In the genomic region with DNA sequence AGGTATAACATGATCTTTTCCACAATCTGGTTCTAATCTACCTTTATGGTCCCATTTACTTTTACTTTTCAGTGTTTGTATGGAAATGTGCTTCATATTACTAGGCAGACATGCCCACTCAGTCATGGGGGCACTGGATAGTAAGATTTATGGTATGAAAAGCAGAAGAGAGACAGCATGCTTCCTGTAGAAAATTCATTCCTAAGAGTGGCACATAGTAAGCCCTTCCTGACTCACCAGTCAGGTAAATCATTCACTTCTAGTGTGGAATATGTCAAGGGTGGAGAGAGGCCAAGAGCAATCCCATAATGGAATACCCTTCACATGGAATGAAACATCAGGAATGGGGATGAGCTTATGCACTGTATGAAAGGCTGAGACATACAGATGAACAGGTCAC, we compare ENCODE assay signal across 23 cellular contexts. TPM values are rescaled to one million over a fixed set of nuclear protein-coding genes. Genes with fewer than 3 reads are reported as not detected.
A peak's percentile ranks its signal among the peaks of the same experiment; 100 is the strongest.
DNase-seq lines count a peak whose midpoint lies in the region; ATAC-seq, FAIRE-seq and TF ChIP-seq lines count a peak whose summit lies in the region.
"Had no signal": no experiment of that assay in that cellular context is flagged by ENCODE, and none has a peak within 500 bp of the region (broad histone marks: within the 10 kb centered on the region; RNA-seq: fewer than 3 reads in every experiment).

No MANE protein-coding gene starts in this region.

- peaks cover 48 to 56% of the 10 kb centered on the region in 2 donors for H3K27me3 Mint-ChIP-seq in natural killer cell treated with Interleukin-12 subunit alpha and Interleukin-12 subunit beta and Interleukin-15 and Interleukin-18, amount 100 ng/mL, for 72 hours
- peaks cover 15% of the 10 kb centered on the region for H3K27me3 Mint-ChIP-seq in activated T-cell treated with anti-CD3 and anti-CD28 coated beads, Interleukin-2, amount 50 U/mL, for 4 hours (ENCODE audit: low read depth)

- no peaks in the 10 kb centered on the region for H3K9me3 ChIP-seq in IMR-90 (ENCODE audit: control insufficient read depth, insufficient read depth, low read length)
- no peaks in the 10 kb centered on the region for H3K9me3 ChIP-seq in endothelial cell of umbilical vein (replicated peaks; ENCODE audit: control insufficient read depth, insufficient read depth, low read length)
- H3K9me3 ChIP-seq in right lobe of liver: no peaks in the 10 kb centered on the region
- H3K9me3 ChIP-seq: ascending aorta, Peyer's patch, right atrium auricular region, upper lobe of left lung had no signal

- H3K27ac Mint-ChIP-seq in natural killer cell treated with Interleukin-12 subunit alpha and Interleukin-12 subunit beta and Interleukin-15 and Interleukin-18, amount 100 ng/mL, for 72 hours: no peak overlapping the region
- H3K27ac Mint-ChIP-seq: CD8-positive, alpha-beta memory T cell; neural progenitor cell; stimulated activated naive CD8-positive, alpha-beta T cell treated with anti-CD3 and anti-CD28 coated beads, Interleukin-15, amount 100 ng/mL, for 72 hours had no signal

- H3K56ac ChIP-seq in IMR-90 (ENCODE audit: extremely low read depth, insufficient read depth, low read length): no peak overlapping the region

- CTCF ChIA-PET in IMR-90 (lab: Yijun Ruan, JAX) (no interaction called here), endothelial cell of umbilical vein (lab: Charles Lee) (no interaction called here)

- in situ Hi-C loops in Caki2 (cut with HindIII; ENCODE audit: low pct_unique_long_range_greater_than_20kb, low sequenced_read_pairs) (no loop called here), IMR-90 (cut with MboI; ENCODE audit: low sequenced_read_pairs) (no loop called here)

- H4K20me1 ChIP-seq in IMR-90 (ENCODE audit: insufficient read depth, low read length) (no peaks in the 10 kb centered on the region), endothelial cell of umbilical vein (replicated peaks; ENCODE audit: control insufficient read depth, extremely low read depth, insufficient read depth, low read length) (no peaks in the 10 kb centered on the region)

- POLR2A ChIA-PET in IMR-90 (lab: Charles Lee; ENCODE audit: unreplicated experiment): no interaction called here
- POLR2A ChIA-PET in endothelial cell of umbilical vein (lab: Charles Lee): no interaction called here

- BruUV-seq in IMR-90 (replicated peaks; lab: Mats Ljungman, UMichigan) (no TSS peak), endothelial cell of umbilical vein (replicated peaks; lab: Mats Ljungman, UMichigan) (no TSS peak)

- H3K4me3 ChIP-seq in IMR-90 (ENCODE audit: insufficient read depth, low read depth, low read length) (no peak overlapping the region), endothelial cell of umbilical vein (replicated peaks in 1 of 3; ENCODE audit: insufficient read depth in 1 of 3, low read depth in 1 of 3, low read length in 3 of 3) (no peak overlapping the region), right lobe of liver (no peak overlapping the region)
- H3K4me3 ChIP-seq: ascending aorta, coronary artery, K562, neural progenitor cell, Peyer's patch, right atrium auricular region, upper lobe of left lung had no signal

- H3K4me1 ChIP-seq in IMR-90 (ENCODE audit: control insufficient read depth, insufficient read depth, low read length) (peaks cover 35% of the 10 kb centered on the region), endothelial cell of umbilical vein (ENCODE audit: control insufficient read depth, extremely low read depth, insufficient read depth, low read length) (peaks cover 82% of the 10 kb centered on the region), right lobe of liver (peaks cover 0 to 10% (median 3%) of the 10 kb centered on the region in 4 donors)
- H3K4me1 ChIP-seq: neural progenitor cell had no signal

- H3K27me3 ChIP-seq in IMR-90 (ENCODE audit: control insufficient read depth, insufficient read depth, low read length): no peaks in the 10 kb centered on the region
- no peaks in the 10 kb centered on the region for H3K27me3 ChIP-seq in endothelial cell of umbilical vein (ENCODE audit: control insufficient read depth in 2 of 2, insufficient read depth in 2 of 2, low read length in 2 of 2)
- no peaks in the 10 kb centered on the region for H3K27me3 ChIP-seq in right lobe of liver
- H3K27me3 ChIP-seq: ascending aorta, neural progenitor cell, Peyer's patch, right atrium auricular region, upper lobe of left lung had no signal

- no peak overlapping the region for H2AK9ac ChIP-seq in IMR-90 (replicated peaks; ENCODE audit: low read depth, low read length, poor library complexity)

- H3K18ac ChIP-seq in IMR-90 (ENCODE audit: low read depth, low read length): peak overlapping the region; percentile 77; the same call in 1 of the 2 replicates

- H2BK20ac ChIP-seq in IMR-90 (ENCODE audit: low read depth, low read length): peak overlapping the region; percentile 81

- intact Hi-C loops in IMR-90 (cut with micrococcal nuclease) (no loop called here), endothelial cell of umbilical vein (cut with micrococcal nuclease) (loop anchor here (5.0 kb wide), 1 partner anchor 754 kb away; the partner anchor contains the start of gene CTBS), right lobe of liver (cut with DNase I) (no loop called here)

- peak overlapping the region; percentile 81 for H2BK120ac ChIP-seq in IMR-90 (ENCODE audit: low read depth, low read length)

- H3K27ac ChIP-seq in IMR-90 (ENCODE audit: insufficient read depth, low read length) (no peak overlapping the region), endothelial cell of umbilical vein (ENCODE audit: insufficient read depth, low read depth, low read length) (peak overlapping the region; percentile 22), right lobe of liver (no peak overlapping the region)
- H3K27ac ChIP-seq: ascending aorta, coronary artery, neural progenitor cell, Peyer's patch, right atrium auricular region, upper lobe of left lung had no signal

- H3K9me1 ChIP-seq in IMR-90 (ENCODE audit: insufficient read depth, low read length) (peaks cover 18% of the 10 kb centered on the region), endothelial cell of umbilical vein (replicated peaks; ENCODE audit: control insufficient read depth, extremely low read depth, insufficient read depth, low read length) (no peaks in the 10 kb centered on the region)

- H2AFZ ChIP-seq in IMR-90 (replicated peaks; ENCODE audit: low read length, poor library complexity): no peak overlapping the region
- no peak overlapping the region for H2AFZ ChIP-seq in endothelial cell of umbilical vein (ENCODE audit: low read depth, low read length)
- H2AFZ ChIP-seq: neural progenitor cell had no signal

- TF ChIP-seq POLR2A in IMR-90 (IDR thresholded peaks at IDR 0.05; ENCODE audit: low read depth, low read length): no peak
- no peak for TF ChIP-seq POLR2A in endothelial cell of umbilical vein (IDR thresholded peaks at IDR 0.05; ENCODE audit: low read depth, low read length)
- no peak for TF ChIP-seq POLR2A in right lobe of liver (IDR thresholded peaks at IDR 0.05)

- H2BK5ac ChIP-seq in IMR-90 (ENCODE audit: low read depth, low read length, poor library complexity, severe bottlenecking): peak overlapping the region; percentile 79

- H3K36me3 Mint-ChIP-seq in natural killer cell treated with Interleukin-12 subunit alpha and Interleukin-12 subunit beta and Interleukin-15 and Interleukin-18, amount 100 ng/mL, for 72 hours: no peaks in the 10 kb centered on the region
- H3K36me3 Mint-ChIP-seq in activated T-cell treated with anti-CD3 and anti-CD28 coated beads, Interleukin-2, amount 50 U/mL, for 4 hours (ENCODE audit: insufficient read depth): no peaks in the 10 kb centered on the region
- H3K36me3 Mint-ChIP-seq: CD8-positive, alpha-beta memory T cell; neural progenitor cell had no signal

- H3K4me3 Mint-ChIP-seq in natural killer cell treated with Interleukin-12 subunit alpha and Interleukin-12 subunit beta and Interleukin-15 and Interleukin-18, amount 100 ng/mL, for 72 hours: no peak overlapping the region
- no peak overlapping the region for H3K4me3 Mint-ChIP-seq in activated T-cell treated with anti-CD3 and anti-CD28 coated beads, Interleukin-2, amount 50 U/mL, for 4 hours
- H3K4me3 Mint-ChIP-seq: CD8-positive, alpha-beta memory T cell; neural progenitor cell; stimulated activated naive CD8-positive, alpha-beta T cell treated with anti-CD3 and anti-CD28 coated beads, Interleukin-15, amount 100 ng/mL, for 72 hours had no signal

- peak overlapping the region; percentile 65; the same call in 1 of the 2 replicates for H3K4ac ChIP-seq in IMR-90 (ENCODE audit: low read depth, low read length)

- H3K79me1 ChIP-seq in IMR-90 (ENCODE audit: low read depth in 1 of 2, low read length in 2 of 2): peaks cover 23 to 70% of the 10 kb centered on the region in 2 experiments

- H3K9ac ChIP-seq in IMR-90 (ENCODE audit: low read depth, low read length): no peak overlapping the region
- no peak overlapping the region for H3K9ac ChIP-seq in endothelial cell of umbilical vein (replicated peaks; ENCODE audit: extremely low read depth, insufficient read depth, low read length)
- H3K9ac ChIP-seq: neural progenitor cell had no signal

- TF ChIP-seq CTCF in IMR-90 (conservative IDR thresholded peaks at IDR 0.05; ENCODE audit: low read depth, low read length): no peak
- TF ChIP-seq CTCF in endothelial cell of umbilical vein (IDR thresholded peaks at IDR 0.05; ENCODE audit: extremely low read depth in 1 of 2, insufficient read depth in 1 of 2, low read depth in 1 of 2, low read length in 2 of 2): no peak
- TF ChIP-seq CTCF in right lobe of liver (IDR thresholded peaks at IDR 0.05): no peak

- peaks cover 0 to 6% of the 10 kb centered on the region in 2 donors for H3K4me1 Mint-ChIP-seq in natural killer cell treated with Interleukin-12 subunit alpha and Interleukin-12 subunit beta and Interleukin-15 and Interleukin-18, amount 100 ng/mL, for 72 hours (ENCODE audit: low read depth in 2 of 2)
- H3K4me1 Mint-ChIP-seq in activated T-cell treated with anti-CD3 and anti-CD28 coated beads, Interleukin-2, amount 50 U/mL, for 4 hours (ENCODE audit: low read depth): peaks cover 2% of the 10 kb centered on the region
- H3K4me1 Mint-ChIP-seq: CD8-positive, alpha-beta memory T cell had no signal

- peak overlapping the region; percentile 28; the same call in 1 of the 2 replicates for H4K5ac ChIP-seq in IMR-90 (ENCODE audit: low read depth, low read length)

- DNase-seq in Caki2 (ENCODE audit: low read depth) (peak; percentile 87), IMR-90 (no peak), endothelial cell of umbilical vein (ENCODE audit: low read depth, low spot score) (no peak), right lobe of liver (no peak), NCI-H2029 treated with DMSO at 0.1 percent for 48 hours (lab: John Stamatoyannopoulos, UW) (no peak)
- no peak for DNase-seq in natural killer cell treated with Interleukin-12 subunit alpha and Interleukin-12 subunit beta and Interleukin-15 and Interleukin-18, amount 100 ng/mL, for 72 hours (ENCODE audit: low spot score)
- DNase-seq in activated T-cell treated with anti-CD3 and anti-CD28 coated beads, Interleukin-2, amount 50 U/mL, for 4 hours: no peak
- DNase-seq: activated CD4-positive, alpha-beta T cell treated with anti-CD3 and anti-CD28 coated beads, Interleukin-2, amount 50 U/mL, for 4 hours; activated naive CD4-positive, alpha-beta T cell treated with Interleukin-2 at 50 U/mL for 16 hours; activated T-cell treated with anti-CD3 and anti-CD28 coated beads for 4 hours; CD8-positive, alpha-beta memory T cell; EL; NCI-H1092; NCI-H774; Peyer's patch; stimulated activated naive CD8-positive, alpha-beta T cell treated with anti-CD3 and anti-CD28 coated beads, Interleukin-15, amount 100 ng/mL, for 72 hours had no signal

- peaks cover 6% of the 10 kb centered on the region; the same call in 1 of the 2 replicates for H3K36me3 ChIP-seq in IMR-90 (ENCODE audit: control insufficient read depth, insufficient read depth, low read length)
- no peaks in the 10 kb centered on the region for H3K36me3 ChIP-seq in endothelial cell of umbilical vein (ENCODE audit: control insufficient read depth in 2 of 2, extremely low read depth in 1 of 2, insufficient read depth in 2 of 2, low read length in 2 of 2)
- peaks cover 0 to 4% (median 0%) of the 10 kb centered on the region in 4 donors for H3K36me3 ChIP-seq in right lobe of liver
- H3K36me3 ChIP-seq: ascending aorta, neural progenitor cell, Peyer's patch, right atrium auricular region, upper lobe of left lung had no signal

- H4K91ac ChIP-seq in IMR-90 (ENCODE audit: insufficient read depth, low read depth, low read length): peak overlapping the region; percentile 48; the same call in 1 of the 2 replicates

- TF ChIP-seq RAD21 in IMR-90 (IDR thresholded peaks at IDR 0.05; ENCODE audit: low read length): no peak

- H3K4me2 ChIP-seq in IMR-90 (ENCODE audit: low read depth, low read length) (no peak overlapping the region), endothelial cell of umbilical vein (ENCODE audit: insufficient read depth, low read length) (no peak overlapping the region)
- H3K4me2 ChIP-seq: neural progenitor cell had no signal

- no peaks in the 10 kb centered on the region for H3K9me3 Mint-ChIP-seq in natural killer cell treated with Interleukin-12 subunit alpha and Interleukin-12 subunit beta and Interleukin-15 and Interleukin-18, amount 100 ng/mL, for 72 hours
- H3K9me3 Mint-ChIP-seq in activated T-cell treated with anti-CD3 and anti-CD28 coated beads, Interleukin-2, amount 50 U/mL, for 4 hours: no peaks in the 10 kb centered on the region
- H3K9me3 Mint-ChIP-seq: stimulated activated naive CD8-positive, alpha-beta T cell treated with anti-CD3 and anti-CD28 coated beads, Interleukin-15, amount 100 ng/mL, for 72 hours had no signal

- peak overlapping the region; percentile 84 for H3K14ac ChIP-seq in IMR-90 (replicated peaks; ENCODE audit: low read depth, low read length)

- H3K23ac ChIP-seq in IMR-90 (ENCODE audit: low read depth, low read length): peak overlapping the region; percentile 82; the same call in 1 of the 2 replicates

- peaks cover 29% of the 10 kb centered on the region for H3K79me2 ChIP-seq in endothelial cell of umbilical vein (ENCODE audit: control insufficient read depth, insufficient read depth, low read length)

- no peak for ATAC-seq in IMR-90 (ENCODE audit: low read depth)
- peak; percentile 41 to 85 (median 78) for ATAC-seq in right lobe of liver
- no peak for ATAC-seq in GM18870 (IDR thresholded peaks at IDR 0.05; ENCODE audit: unreplicated experiment)
- no peak for ATAC-seq in natural killer cell treated with Interleukin-12 subunit alpha and Interleukin-12 subunit beta and Interleukin-15 and Interleukin-18, amount 100 ng/mL, for 72 hours
- ATAC-seq in activated T-cell treated with anti-CD3 and anti-CD28 coated beads, Interleukin-2, amount 50 U/mL, for 4 hours: no peak
- ATAC-seq: K562; stimulated activated naive CD8-positive, alpha-beta T cell treated with anti-CD3 and anti-CD28 coated beads, Interleukin-15, amount 100 ng/mL, for 72 hours had no signal

- no peak for FAIRE-seq in endothelial cell of umbilical vein (lab: Jason Lieb, UNC)
- FAIRE-seq: K562 had no signal

- dilution Hi-C loops in IMR-90 (cut with HindIII; ENCODE audit: low sequenced_read_pairs, unreplicated experiment) (no loop called here), endothelial cell of umbilical vein (cut with MboI; ENCODE audit: extremely low pct_ligation_motif_present, low sequenced_read_pairs) (no loop called here)

- H2AK5ac ChIP-seq in IMR-90 (ENCODE audit: low read depth, low read length): peak overlapping the region; percentile 46

- H2BK15ac ChIP-seq in IMR-90 (ENCODE audit: low read depth, low read length): peak overlapping the region; percentile 67

- H4K8ac ChIP-seq in IMR-90 (ENCODE audit: low read depth in 2 of 2, low read length in 2 of 2): peak overlapping the region; percentile 42 to 48; a peak in 3 of 4 replicates

RNA-seq across cellular contexts. Expression of gene BCL10, which starts 49.5 kb away (rescaled TPM):
- 7.4 and 11.3 TPM in 2 replicates for total RNA-seq in Caki2 (2014; rRNA removed; shearing (Covaris generic); ENCODE audit: low replicate concordance)
- 30.5 and 51.4 TPM in 2 replicates for total RNA-seq in IMR-90 (2012; rRNA removed)
- 11.2 and 15.3 TPM in 2 replicates for polyA plus RNA-seq in IMR-90 (2012; rRNA removed)
- 3.2 and 4.2 TPM in 2 replicates for polyA plus RNA-seq in IMR-90 (2012; cell fraction: cytosol; rRNA removed)
- polyA plus RNA-seq in IMR-90 (2012; cell fraction: nucleus; rRNA removed; ENCODE audit: low replicate concordance): 4.7 and 10.9 TPM in 2 replicates
- 74.5 and 78.6 TPM in 2 replicates for total RNA-seq in endothelial cell of umbilical vein
- polyA plus RNA-seq in endothelial cell of umbilical vein: 16.1 and 21.5 TPM in 2 replicates
- polyA plus RNA-seq in endothelial cell of umbilical vein (2011; cell fraction: cytosol; rRNA removed): 19.8 and 20.6 TPM in 2 replicates
- 20.5 and 20.7 TPM in 2 replicates for polyA plus RNA-seq in endothelial cell of umbilical vein (2011; cell fraction: nucleus; rRNA removed)
- polyA plus RNA-seq in endothelial cell of umbilical vein (2012): 34.1 and 55.5 TPM in 2 replicates
- polyA minus RNA-seq in endothelial cell of umbilical vein: 34.3 and 40.4 TPM in 2 replicates
- polyA minus RNA-seq in endothelial cell of umbilical vein (2011; cell fraction: cytosol; rRNA and poly(A)+ RNA removed): 9.3 TPM
- polyA minus RNA-seq in endothelial cell of umbilical vein (2011; cell fraction: nucleus; rRNA and poly(A)+ RNA removed): 62.3 and 75.3 TPM in 2 replicates
- 10 to 100 TPM in 2 of 6 experiments, 1 to 10 TPM in 4; 7.3 to 14.1 (median 9.1) TPM for total RNA-seq in right lobe of liver
- 10 to 100 TPM; 13.8 to 27.8 TPM for total RNA-seq in natural killer cell treated with Interleukin-12 subunit alpha and Interleukin-12 subunit beta and Interleukin-15 and Interleukin-18, amount 100 ng/mL, for 72 hours
- total RNA-seq in activated T-cell treated with anti-CD3 and anti-CD28 coated beads, Interleukin-2, amount 50 U/mL, for 4 hours: 10 to 100 TPM; 22.3 to 27.3 (median 27.1) TPM

Comparison
In these comparisons a context has a peak if more than half of its experiments do, and no peak if none do; other contexts are left out.
1. ATAC-seq: peak in right lobe of liver (4 of 4); none in IMR-90 (single experiment), GM18870 (single experiment), natural killer cell treated with Interleukin-12 subunit alpha and Interleukin-12 subunit beta and Interleukin-15 and Interleukin-18, amount 100 ng/mL, for 72 hours (0 of 2) and activated T-cell treated with anti-CD3 and anti-CD28 coated beads, Interleukin-2, amount 50 U/mL, for 4 hours (0 of 2).